In the genomic region with DNA sequence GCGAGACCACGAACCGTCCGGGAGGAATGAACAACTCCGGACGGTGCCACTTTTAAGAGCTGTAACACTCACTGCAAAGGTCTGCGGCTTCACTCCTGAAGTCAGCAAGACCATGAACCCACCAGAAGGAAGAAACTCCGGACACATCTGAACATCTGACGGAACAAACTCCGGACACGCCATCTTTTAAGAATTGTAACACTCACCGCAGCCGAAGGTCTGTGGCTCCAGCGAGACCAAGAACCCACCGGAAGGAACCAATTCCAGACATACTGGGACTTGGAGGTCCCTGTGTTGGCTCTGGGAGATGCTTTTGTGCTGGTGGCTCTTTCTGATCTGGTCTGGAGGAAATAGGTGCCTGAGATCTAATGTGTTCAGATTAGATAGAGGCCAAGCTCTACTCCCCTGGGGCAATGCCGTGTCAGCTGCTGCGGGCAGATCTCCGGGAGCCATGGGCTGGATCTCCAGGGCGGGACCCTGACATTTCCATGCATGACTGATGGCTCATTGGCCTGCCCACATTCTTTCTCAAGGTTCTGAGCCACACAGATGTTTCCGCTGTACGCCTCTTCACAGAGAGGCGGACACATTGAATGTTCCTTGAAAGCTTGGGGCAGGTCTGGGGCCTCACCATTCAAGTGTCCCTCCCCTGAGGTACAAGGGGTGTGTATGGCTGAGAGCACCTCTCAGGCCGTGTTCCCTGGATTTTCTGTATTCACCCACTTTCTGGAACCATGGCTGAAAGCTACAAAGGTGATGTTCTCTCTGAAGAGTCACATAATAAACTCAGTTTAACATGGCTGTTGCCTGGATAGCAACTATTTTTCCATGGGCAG, we compare ENCODE assay signal across 1 cellular context.
TF ChIP-seq lines count a peak whose summit lies in the region.

No MANE protein-coding gene starts in this region.

TF ChIP-seq in K562, 482 proteins besides CTCF, POLR2A, EP300 and RAD21 (continued from another document and continues in another):
- TF ChIP-seq, protein P1, sequence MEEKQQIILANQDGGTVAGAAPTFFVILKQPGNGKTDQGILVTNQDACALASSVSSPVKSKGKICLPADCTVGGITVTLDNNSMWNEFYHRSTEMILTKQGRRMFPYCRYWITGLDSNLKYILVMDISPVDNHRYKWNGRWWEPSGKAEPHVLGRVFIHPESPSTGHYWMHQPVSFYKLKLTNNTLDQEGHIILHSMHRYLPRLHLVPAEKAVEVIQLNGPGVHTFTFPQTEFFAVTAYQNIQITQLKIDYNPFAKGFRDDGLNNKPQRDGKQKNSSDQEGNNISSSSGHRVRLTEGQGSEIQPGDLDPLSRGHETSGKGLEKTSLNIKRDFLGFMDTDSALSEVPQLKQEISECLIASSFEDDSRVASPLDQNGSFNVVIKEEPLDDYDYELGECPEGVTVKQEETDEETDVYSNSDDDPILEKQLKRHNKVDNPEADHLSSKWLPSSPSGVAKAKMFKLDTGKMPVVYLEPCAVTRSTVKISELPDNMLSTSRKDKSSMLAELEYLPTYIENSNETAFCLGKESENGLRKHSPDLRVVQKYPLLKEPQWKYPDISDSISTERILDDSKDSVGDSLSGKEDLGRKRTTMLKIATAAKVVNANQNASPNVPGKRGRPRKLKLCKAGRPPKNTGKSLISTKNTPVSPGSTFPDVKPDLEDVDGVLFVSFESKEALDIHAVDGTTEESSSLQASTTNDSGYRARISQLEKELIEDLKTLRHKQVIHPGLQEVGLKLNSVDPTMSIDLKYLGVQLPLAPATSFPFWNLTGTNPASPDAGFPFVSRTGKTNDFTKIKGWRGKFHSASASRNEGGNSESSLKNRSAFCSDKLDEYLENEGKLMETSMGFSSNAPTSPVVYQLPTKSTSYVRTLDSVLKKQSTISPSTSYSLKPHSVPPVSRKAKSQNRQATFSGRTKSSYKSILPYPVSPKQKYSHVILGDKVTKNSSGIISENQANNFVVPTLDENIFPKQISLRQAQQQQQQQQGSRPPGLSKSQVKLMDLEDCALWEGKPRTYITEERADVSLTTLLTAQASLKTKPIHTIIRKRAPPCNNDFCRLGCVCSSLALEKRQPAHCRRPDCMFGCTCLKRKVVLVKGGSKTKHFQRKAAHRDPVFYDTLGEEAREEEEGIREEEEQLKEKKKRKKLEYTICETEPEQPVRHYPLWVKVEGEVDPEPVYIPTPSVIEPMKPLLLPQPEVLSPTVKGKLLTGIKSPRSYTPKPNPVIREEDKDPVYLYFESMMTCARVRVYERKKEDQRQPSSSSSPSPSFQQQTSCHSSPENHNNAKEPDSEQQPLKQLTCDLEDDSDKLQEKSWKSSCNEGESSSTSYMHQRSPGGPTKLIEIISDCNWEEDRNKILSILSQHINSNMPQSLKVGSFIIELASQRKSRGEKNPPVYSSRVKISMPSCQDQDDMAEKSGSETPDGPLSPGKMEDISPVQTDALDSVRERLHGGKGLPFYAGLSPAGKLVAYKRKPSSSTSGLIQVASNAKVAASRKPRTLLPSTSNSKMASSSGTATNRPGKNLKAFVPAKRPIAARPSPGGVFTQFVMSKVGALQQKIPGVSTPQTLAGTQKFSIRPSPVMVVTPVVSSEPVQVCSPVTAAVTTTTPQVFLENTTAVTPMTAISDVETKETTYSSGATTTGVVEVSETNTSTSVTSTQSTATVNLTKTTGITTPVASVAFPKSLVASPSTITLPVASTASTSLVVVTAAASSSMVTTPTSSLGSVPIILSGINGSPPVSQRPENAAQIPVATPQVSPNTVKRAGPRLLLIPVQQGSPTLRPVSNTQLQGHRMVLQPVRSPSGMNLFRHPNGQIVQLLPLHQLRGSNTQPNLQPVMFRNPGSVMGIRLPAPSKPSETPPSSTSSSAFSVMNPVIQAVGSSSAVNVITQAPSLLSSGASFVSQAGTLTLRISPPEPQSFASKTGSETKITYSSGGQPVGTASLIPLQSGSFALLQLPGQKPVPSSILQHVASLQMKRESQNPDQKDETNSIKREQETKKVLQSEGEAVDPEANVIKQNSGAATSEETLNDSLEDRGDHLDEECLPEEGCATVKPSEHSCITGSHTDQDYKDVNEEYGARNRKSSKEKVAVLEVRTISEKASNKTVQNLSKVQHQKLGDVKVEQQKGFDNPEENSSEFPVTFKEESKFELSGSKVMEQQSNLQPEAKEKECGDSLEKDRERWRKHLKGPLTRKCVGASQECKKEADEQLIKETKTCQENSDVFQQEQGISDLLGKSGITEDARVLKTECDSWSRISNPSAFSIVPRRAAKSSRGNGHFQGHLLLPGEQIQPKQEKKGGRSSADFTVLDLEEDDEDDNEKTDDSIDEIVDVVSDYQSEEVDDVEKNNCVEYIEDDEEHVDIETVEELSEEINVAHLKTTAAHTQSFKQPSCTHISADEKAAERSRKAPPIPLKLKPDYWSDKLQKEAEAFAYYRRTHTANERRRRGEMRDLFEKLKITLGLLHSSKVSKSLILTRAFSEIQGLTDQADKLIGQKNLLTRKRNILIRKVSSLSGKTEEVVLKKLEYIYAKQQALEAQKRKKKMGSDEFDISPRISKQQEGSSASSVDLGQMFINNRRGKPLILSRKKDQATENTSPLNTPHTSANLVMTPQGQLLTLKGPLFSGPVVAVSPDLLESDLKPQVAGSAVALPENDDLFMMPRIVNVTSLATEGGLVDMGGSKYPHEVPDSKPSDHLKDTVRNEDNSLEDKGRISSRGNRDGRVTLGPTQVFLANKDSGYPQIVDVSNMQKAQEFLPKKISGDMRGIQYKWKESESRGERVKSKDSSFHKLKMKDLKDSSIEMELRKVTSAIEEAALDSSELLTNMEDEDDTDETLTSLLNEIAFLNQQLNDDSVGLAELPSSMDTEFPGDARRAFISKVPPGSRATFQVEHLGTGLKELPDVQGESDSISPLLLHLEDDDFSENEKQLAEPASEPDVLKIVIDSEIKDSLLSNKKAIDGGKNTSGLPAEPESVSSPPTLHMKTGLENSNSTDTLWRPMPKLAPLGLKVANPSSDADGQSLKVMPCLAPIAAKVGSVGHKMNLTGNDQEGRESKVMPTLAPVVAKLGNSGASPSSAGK (IDR thresholded peaks at IDR 0.05), result no peak; the same call in 1 of the 2 replicates
- TF ChIP-seq NR4A1 (CRISPR knock-in tag; IDR thresholded peaks at IDR 0.05) (no peak), NR4A1 (tag; IDR thresholded peaks at IDR 0.05) (peak; percentile 79; the same call in 1 of the 2 replicates), KHSRP (IDR thresholded peaks at IDR 0.05) (no peak), TRIM24 (IDR thresholded peaks at IDR 0.05) (peak; percentile 83 to 92), CEBPG (CRISPR knock-in tag; IDR thresholded peaks at IDR 0.05) (peak; percentile 31; the same call in 1 of the 2 replicates), CEBPG (tag; conservative IDR thresholded peaks at IDR 0.05 in 1 of 2, IDR thresholded peaks at IDR 0.05 in 1 of 2) (no peak), GABPA (tag; conservative IDR thresholded peaks at IDR 0.05; ENCODE audit: low read depth) (peak; percentile 38), ZNF431 (CRISPR knock-in tag; IDR thresholded peaks at IDR 0.05) (no peak), SMARCA5 (IDR thresholded peaks at IDR 0.05) (no peak), RNF2 (IDR thresholded peaks at IDR 0.05) (peak; percentile 97), TAF1 (IDR thresholded peaks at IDR 0.05; ENCODE audit: control insufficient read depth, extremely low read depth, insufficient read depth, low read length, severe bottlenecking) (peak; percentile 92), HDAC3 (IDR thresholded peaks at IDR 0.05; ENCODE audit: borderline replicate concordance, partially characterized antibody) (peak; percentile 94), FOXA1 (IDR thresholded peaks at IDR 0.05; ENCODE audit: borderline replicate concordance) (no peak), CREB1 (IDR thresholded peaks at IDR 0.05) (peak; percentile 72), CREB1 (CRISPR knock-in tag; IDR thresholded peaks at IDR 0.05) (0 out of 2 replicates have a peak, but pooled peaks have one; percentile 19), FOSL1 (tag; conservative IDR thresholded peaks at IDR 0.05) (peak; percentile 44; the same call in 1 of the 2 replicates), CLOCK (CRISPR knock-in tag; IDR thresholded peaks at IDR 0.05; ENCODE audit: borderline replicate concordance) (0 out of 2 replicates have a peak, but pooled peaks have one; percentile 67), POLR2G (IDR thresholded peaks at IDR 0.05; ENCODE audit: low read depth, low read length) (peak; percentile 65; the same call in 1 of the 2 replicates), ZNF584 (CRISPR knock-in tag; IDR thresholded peaks at IDR 0.05; ENCODE audit: low read depth) (peak; percentile 93), SAFB (IDR thresholded peaks at IDR 0.05; ENCODE audit: borderline replicate concordance, low read depth, low read length) (no peak), NONO (IDR thresholded peaks at IDR 0.05; ENCODE audit: low read depth in 2 of 2, low read length in 1 of 2) (peak in 1 of 2 experiments; percentile 10; a peak in 1 of 4 replicates), PKNOX1 (IDR thresholded peaks at IDR 0.05) (peak; percentile 98), HNRNPUL1 (IDR thresholded peaks at IDR 0.05; ENCODE audit: low read length) (no peak), ARID1B (IDR thresholded peaks at IDR 0.05) (peak; percentile 98), THAP12 (CRISPR knock-in tag; IDR thresholded peaks at IDR 0.05) (peak; percentile 16; the same call in 1 of the 2 replicates)
- TF ChIP-seq, protein P2, sequence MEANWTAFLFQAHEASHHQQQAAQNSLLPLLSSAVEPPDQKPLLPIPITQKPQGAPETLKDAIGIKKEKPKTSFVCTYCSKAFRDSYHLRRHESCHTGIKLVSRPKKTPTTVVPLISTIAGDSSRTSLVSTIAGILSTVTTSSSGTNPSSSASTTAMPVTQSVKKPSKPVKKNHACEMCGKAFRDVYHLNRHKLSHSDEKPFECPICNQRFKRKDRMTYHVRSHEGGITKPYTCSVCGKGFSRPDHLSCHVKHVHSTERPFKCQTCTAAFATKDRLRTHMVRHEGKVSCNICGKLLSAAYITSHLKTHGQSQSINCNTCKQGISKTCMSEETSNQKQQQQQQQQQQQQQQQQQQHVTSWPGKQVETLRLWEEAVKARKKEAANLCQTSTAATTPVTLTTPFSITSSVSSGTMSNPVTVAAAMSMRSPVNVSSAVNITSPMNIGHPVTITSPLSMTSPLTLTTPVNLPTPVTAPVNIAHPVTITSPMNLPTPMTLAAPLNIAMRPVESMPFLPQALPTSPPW (CRISPR knock-in tag; IDR thresholded peaks at IDR 0.05), result peak; percentile 72
- TF ChIP-seq, protein P3, sequence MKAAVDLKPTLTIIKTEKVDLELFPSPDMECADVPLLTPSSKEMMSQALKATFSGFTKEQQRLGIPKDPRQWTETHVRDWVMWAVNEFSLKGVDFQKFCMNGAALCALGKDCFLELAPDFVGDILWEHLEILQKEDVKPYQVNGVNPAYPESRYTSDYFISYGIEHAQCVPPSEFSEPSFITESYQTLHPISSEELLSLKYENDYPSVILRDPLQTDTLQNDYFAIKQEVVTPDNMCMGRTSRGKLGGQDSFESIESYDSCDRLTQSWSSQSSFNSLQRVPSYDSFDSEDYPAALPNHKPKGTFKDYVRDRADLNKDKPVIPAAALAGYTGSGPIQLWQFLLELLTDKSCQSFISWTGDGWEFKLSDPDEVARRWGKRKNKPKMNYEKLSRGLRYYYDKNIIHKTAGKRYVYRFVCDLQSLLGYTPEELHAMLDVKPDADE (conservative IDR thresholded peaks at IDR 0.05; ENCODE audit: control insufficient read depth, low read depth, low read length), result peak; percentile 96
- TF ChIP-seq, protein P4, sequence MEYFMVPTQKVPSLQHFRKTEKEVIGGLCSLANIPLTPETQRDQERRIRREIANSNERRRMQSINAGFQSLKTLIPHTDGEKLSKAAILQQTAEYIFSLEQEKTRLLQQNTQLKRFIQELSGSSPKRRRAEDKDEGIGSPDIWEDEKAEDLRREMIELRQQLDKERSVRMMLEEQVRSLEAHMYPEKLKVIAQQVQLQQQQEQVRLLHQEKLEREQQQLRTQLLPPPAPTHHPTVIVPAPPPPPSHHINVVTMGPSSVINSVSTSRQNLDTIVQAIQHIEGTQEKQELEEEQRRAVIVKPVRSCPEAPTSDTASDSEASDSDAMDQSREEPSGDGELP (CRISPR knock-in tag; IDR thresholded peaks at IDR 0.05; ENCODE audit: borderline replicate concordance), result peak; percentile 99
